8 cellular contexts compared by ENCODE assay signal in the genomic region with DNA sequence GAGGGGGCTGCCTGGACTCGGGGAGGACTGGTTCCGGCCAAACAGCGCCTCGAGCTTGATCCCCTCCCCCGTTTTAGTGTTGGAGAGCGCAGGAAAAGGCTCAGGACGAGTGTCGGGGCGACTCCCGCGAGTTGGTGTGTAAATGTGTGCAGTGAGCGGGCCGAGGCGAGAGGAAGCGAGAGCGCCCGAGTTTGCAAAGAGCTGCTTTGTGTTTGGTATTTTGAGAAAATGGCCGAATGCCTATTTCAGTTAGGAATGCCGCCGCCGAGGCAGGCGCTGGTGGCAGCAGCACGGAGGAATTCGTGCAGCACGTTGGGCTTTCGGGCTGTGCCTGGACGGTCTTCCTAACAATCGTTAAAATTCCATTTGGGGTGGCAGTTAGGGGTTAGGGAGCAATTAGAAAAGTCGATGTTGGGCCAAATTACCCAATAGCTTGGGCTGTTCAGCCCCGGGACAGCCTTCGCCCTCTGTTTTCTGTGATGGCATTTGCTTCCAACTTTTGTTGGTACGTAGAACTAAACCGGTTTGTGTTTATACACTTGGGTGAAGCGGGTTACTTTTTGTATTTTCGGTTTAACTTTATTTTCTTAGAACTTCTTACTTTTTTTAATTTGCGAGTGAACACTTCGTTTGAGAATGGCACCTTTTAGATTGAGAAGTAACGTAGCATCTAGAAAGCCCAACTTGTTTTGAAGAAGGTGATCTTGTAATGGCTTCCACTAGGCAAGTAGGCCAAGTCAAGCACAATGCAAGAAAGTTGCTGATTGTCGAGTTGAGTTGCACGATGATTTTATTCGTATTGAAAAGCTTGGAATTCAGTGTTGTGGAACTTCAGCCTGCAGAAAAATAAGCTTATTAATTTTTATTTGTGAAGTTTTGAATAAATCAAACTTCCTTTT. TPM values are rescaled to one million over a fixed set of nuclear protein-coding genes. Genes with fewer than 3 reads are reported as not detected.
DNase-seq lines count a peak whose midpoint lies in the region; FAIRE-seq and TF ChIP-seq lines count a peak whose summit lies in the region.

No MANE protein-coding gene starts in this region.

- no peak for TF ChIP-seq RAD21 in H1 (IDR thresholded peaks at IDR 0.05 in 1 of 2, conservative IDR thresholded peaks at IDR 0.05 in 1 of 2; ENCODE audit: low read depth in 2 of 2, low read length in 2 of 2)

- H3K79me1 ChIP-seq in H9 (ENCODE audit: insufficient read depth, low read depth, low read length, poor library complexity, severe bottlenecking), result no peaks in the 10 kb centered on the region
- peaks cover 8% of the 10 kb centered on the region; the same call in 1 of the 2 replicates for H3K79me1 ChIP-seq in H1 (ENCODE audit: low read depth, low read length)

- no peak for FAIRE-seq in H1 (lab: Jason Lieb, UNC)

- peak overlapping the region; percentile 89 for H3K9ac ChIP-seq in H9 (ENCODE audit: extremely low read depth, insufficient read length, low read length)
- peak overlapping the region; percentile 87 to 93 (median 88) for H3K9ac ChIP-seq in H1 (replicated peaks in 1 of 4; ENCODE audit: extremely low read depth in 1 of 4, low read depth in 3 of 4, low read length in 3 of 4)

- peaks cover 14 to 31% (median 19%) of the 10 kb centered on the region in 3 experiments for H3K36me3 Mint-ChIP-seq in H9 (ENCODE audit: insufficient read depth in 1 of 3, low read depth in 3 of 3)

- H3K27me3 ChIP-seq in H9 (ENCODE audit: insufficient read depth, low read length), result no peaks in the 10 kb centered on the region; the same call in 1 of the 2 replicates
- H3K27me3 ChIP-seq in H1 (replicated peaks in 1 of 4; ENCODE audit: control insufficient read depth in 3 of 4, extremely low read depth in 1 of 4, insufficient read depth in 3 of 4, low read length in 3 of 4), result peaks cover 0 to 6% (median under 1%) of the 10 kb centered on the region in 4 experiments; a peak in 3 of 7 replicates

- no peaks in the 10 kb centered on the region for H3K9me3 ChIP-seq in H9 (ENCODE audit: control insufficient read depth, low read depth, low read length)
- no peaks in the 10 kb centered on the region for H3K9me3 ChIP-seq in H1 (ENCODE audit: insufficient read depth in 2 of 2, low read depth in 1 of 2, low read length in 1 of 2)

- H3K79me2 ChIP-seq in H9 (ENCODE audit: insufficient read depth, low read length) (peaks cover 17% of the 10 kb centered on the region; the same call in 1 of the 2 replicates), H1 (ENCODE audit: control insufficient read depth in 1 of 2, insufficient read depth in 2 of 2, low read length in 2 of 2) (peaks cover 15 to 53% of the 10 kb centered on the region in 2 experiments; a peak in 3 of 4 replicates)

- H3K36me3 ChIP-seq in H1 (ENCODE audit: control insufficient read depth in 2 of 4, insufficient read depth in 4 of 4, low read length in 3 of 4), result peaks cover 4 to 23% (median 4%) of the 10 kb centered on the region in 4 experiments; a peak in 2 of 8 replicates

- H3K4ac ChIP-seq in H9 (ENCODE audit: low read depth, low read length) (no peak overlapping the region; the same call in 1 of the 2 replicates), H1 (replicated peaks; ENCODE audit: insufficient read length, low read depth, low read length) (peak overlapping the region; percentile 94)

- H4K20me1 ChIP-seq in H9 (ENCODE audit: control insufficient read depth, insufficient read depth, insufficient read length), result no peaks in the 10 kb centered on the region
- peaks cover 0 to 3% of the 10 kb centered on the region in 2 experiments for H4K20me1 ChIP-seq in H1 (replicated peaks in 1 of 2; ENCODE audit: control insufficient read depth in 1 of 2, insufficient read depth in 2 of 2, low read length in 2 of 2)

- H3K27me3 Mint-ChIP-seq in H9 (ENCODE audit: low read depth), result peaks cover 26% of the 10 kb centered on the region

- POLR2A ChIA-PET in H1 (lab: Charles Lee; ENCODE audit: partially characterized antibody), result interaction anchor here (0.6 to 4.3 kb wide), 23 partner anchors 8 to 470 kb away, joined by 3 to 55 read pairs (median 4); partner anchors contain the start of genes NOA1, POLR2B and SPINK2

- TF ChIP-seq POLR2A in H1 (IDR thresholded peaks at IDR 0.05; ENCODE audit: control extremely low read depth in 1 of 2, low read depth in 2 of 2, low read length in 2 of 2), result peak in 1 of 2 experiments; percentile 54; a peak in 2 of 3 replicates

- H3T11ph ChIP-seq in H9 (ENCODE audit: low read length), result no peak overlapping the region

- H4K8ac ChIP-seq in H9 (replicated peaks; ENCODE audit: insufficient read length, low read depth, low read length) (no peak overlapping the region), H1 (ENCODE audit: extremely low read depth, insufficient read depth, low read length) (peak overlapping the region; percentile 96; the same call in 1 of the 2 replicates)

- H2AK5ac ChIP-seq in H9 (ENCODE audit: insufficient read length, low read length) (no peak overlapping the region), H1 (ENCODE audit: low read depth, low read length) (no peak overlapping the region)

- H2AFZ ChIP-seq in H9 (ENCODE audit: low read length) (no peak overlapping the region), H1 (ENCODE audit: low read length) (no peak overlapping the region)

- peak overlapping the region; percentile 28 for H3K27ac ChIP-seq in H9 (ENCODE audit: insufficient read length, low read depth, low read length)
- peak overlapping the region; percentile 88 for H3K27ac ChIP-seq in H1 (ENCODE audit: low read depth, low read length)

- peak overlapping the region; percentile 93 for H3K14ac ChIP-seq in H9 (ENCODE audit: insufficient read depth, low read length)
- H3K14ac ChIP-seq in H1 (ENCODE audit: insufficient read length), result no peak overlapping the region

- H2BK5ac ChIP-seq in H9 (ENCODE audit: insufficient read length, low read length) (no peak overlapping the region), H1 (ENCODE audit: low read depth, low read length) (peak overlapping the region; percentile 96)

- H2BK120ac ChIP-seq in H9 (ENCODE audit: low read depth, low read length, poor library complexity, severe bottlenecking), result peak overlapping the region; percentile 82
- no peak overlapping the region for H2BK120ac ChIP-seq in H1 (replicated peaks; ENCODE audit: low read depth, low read length)

- no peak for TF ChIP-seq EP300 in H1 (IDR thresholded peaks at IDR 0.05; ENCODE audit: borderline replicate concordance in 1 of 2, low read depth in 2 of 2, low read length in 2 of 2)

- peaks cover 6% of the 10 kb centered on the region; the same call in 1 of the 2 replicates for H3K4me1 ChIP-seq in H9 (ENCODE audit: insufficient read depth, low read length)
- H3K4me1 ChIP-seq in H1 (replicated peaks in 1 of 4; ENCODE audit: control insufficient read depth in 3 of 4, insufficient read depth in 4 of 4, low read length in 3 of 4), result peaks cover 8 to 18% (median 14%) of the 10 kb centered on the region in 4 experiments; a peak in 5 of 7 replicates

- WGBS in H9 (ENCODE audit: extremely low coverage, insufficient read length, low lambda C conversion rate), result no CpG with 5 or more reads among the region's 41 CpGs
- 5% methylated on average over 38 of the region's 41 CpGs; no CpG with 5 or more reads in 1 of the 2 experiments for WGBS in H1 (ENCODE audit: extremely low coverage in 1 of 2, insufficient coverage in 1 of 2, insufficient read length in 1 of 2, insufficient replicate concordance in 2 of 2, low coverage in 1 of 2, low lambda C conversion rate in 2 of 2, missing lambda C conversion rate in 1 of 2), 2 experiments

- peak overlapping the region; percentile 95 to 99 (median 99) for H3K27ac Mint-ChIP-seq in H9

- no peak for TF ChIP-seq CTCF in H9 (conservative IDR thresholded peaks at IDR 0.05)
- TF ChIP-seq CTCF in H1 (IDR thresholded peaks at IDR 0.05; ENCODE audit: control extremely low read depth in 1 of 3, insufficient read depth in 1 of 3, low read depth in 1 of 3, low read length in 3 of 3), result no peak

- H3K4me1 Mint-ChIP-seq in H9, result peaks cover 33 to 47% of the 10 kb centered on the region in 2 experiments

- peak overlapping the region; percentile 89 for H3K18ac ChIP-seq in H9 (ENCODE audit: insufficient read length, low read depth, low read length)
- peak overlapping the region; percentile 97 for H3K18ac ChIP-seq in H1 (ENCODE audit: extremely low read depth, low read length)

- H3K4me2 ChIP-seq in H9 (ENCODE audit: insufficient read depth, insufficient read length, low read length) (peak overlapping the region; percentile 88), H1 (ENCODE audit: insufficient read depth in 1 of 2, low read depth in 2 of 2, low read length in 2 of 2) (peak overlapping the region; percentile 79 to 90)

- H2BK15ac ChIP-seq in H9 (ENCODE audit: low read depth, low read length), result no peak overlapping the region
- no peak overlapping the region for H2BK15ac ChIP-seq in H1 (ENCODE audit: low read length)

- peak; percentile 13 for DNase-seq in NCI-H748 (lab: John Stamatoyannopoulos, UW; ENCODE audit: unreplicated experiment)
- DNase-seq in NCI-H748 treated with DMSO at 0.1 percent for 48 hours (lab: John Stamatoyannopoulos, UW), result no peak
- DNase-seq in H9, result peak; percentile 46
- DNase-seq in LHCN-M2 (ENCODE audit: low read depth), result peak; percentile 54
- DNase-seq in activated CD4-positive, alpha-beta T cell treated with anti-CD3 and anti-CD28 coated beads for 1 hour, result peak; percentile 38
- DNase-seq in H1 (ENCODE audit: low read depth in 1 of 2, low spot score in 2 of 2), result peak in 1 of 2 experiments; percentile 66
- peak; percentile 58 to 61 for DNase-seq in lung microvascular endothelial cell (ENCODE audit: low read depth in 2 of 2)
- peak; percentile 54 for DNase-seq in stimulated activated naive CD4-positive, alpha-beta T cell treated with Interleukin-2 at 50 U/mL for 16 hours (lab: John Stamatoyannopoulos, UW)

- CTCF ChIA-PET in H1 (lab: Charles Lee; ENCODE audit: partially characterized antibody), result interaction anchor here (1.0 to 1.2 kb wide), 2 partner anchors 13 to 51 kb away, joined by 3 read pairs; no protein-coding TSS in a partner anchor

- H2BK12ac ChIP-seq in H9 (ENCODE audit: insufficient read length, low read depth, low read length) (no peak overlapping the region), H1 (ENCODE audit: low read depth, low read length) (peak overlapping the region; percentile 39; the same call in 1 of the 2 replicates)

- H3K4me3 Mint-ChIP-seq in H9, result peak overlapping the region; percentile 97 to 99

- H3K9me3 Mint-ChIP-seq in H9, result peaks cover 0 to 2% of the 10 kb centered on the region in 2 experiments; a peak in 2 of 5 replicates

- H3K23me2 ChIP-seq in H9 (ENCODE audit: insufficient read length, low read depth, low read length, poor library complexity, severe bottlenecking) (peaks cover 16% of the 10 kb centered on the region), H1 (ENCODE audit: low read depth, low read length) (peaks cover 8% of the 10 kb centered on the region; the same call in 1 of the 2 replicates)

- H3K23ac ChIP-seq in H9 (ENCODE audit: insufficient read length, low read depth, low read length) (no peak overlapping the region), H1 (ENCODE audit: insufficient read length) (no peak overlapping the region)

- no peak overlapping the region for H3K56ac ChIP-seq in H9 (ENCODE audit: insufficient read length, low read depth, low read length)
- peak overlapping the region; percentile 96 for H3K56ac ChIP-seq in H1 (replicated peaks; ENCODE audit: insufficient read length, low read depth, low read length)

- H4K91ac ChIP-seq in H9 (ENCODE audit: insufficient read length, low read depth, low read length) (no peak overlapping the region), H1 (replicated peaks; ENCODE audit: insufficient read length, low read length) (peak overlapping the region; percentile 89)

- H3K4me3 ChIP-seq in H1 (ENCODE audit: extremely low read depth in 1 of 4, insufficient read depth in 2 of 4, low read depth in 3 of 4, low read length in 4 of 4), result peak overlapping the region; percentile 68 to 86 (median 73)

- no peak overlapping the region for H4K5ac ChIP-seq in H9 (ENCODE audit: insufficient read length, low read depth, low read length)
- H4K5ac ChIP-seq in H1 (ENCODE audit: insufficient read length, low read depth, low read length), result peak overlapping the region; percentile 44

- H2BK20ac ChIP-seq in H9 (ENCODE audit: low read depth, low read length, poor library complexity, severe bottlenecking) (no peak overlapping the region), H1 (ENCODE audit: low read length) (no peak overlapping the region)

RNA-seq across cellular contexts. Expression of gene REST, which starts 1.6 kb away (rescaled TPM):
- 98.1 and 98.7 TPM in 2 replicates for total RNA-seq in H9 (2021)
- total RNA-seq in LHCN-M2 (2014; rRNA removed), result 28.0 and 34.4 TPM in 2 replicates
- 5.6 TPM for polyA plus RNA-seq in LHCN-M2 (2012)
- total RNA-seq in H1 (2021; fragmentation: NEBNext Ultra II Directional; extraction: Animal tissue kit (Norgen Biotek cat#: 25700)), result 66.3 and 70.2 TPM in 2 replicates
- 6.9 and 10.2 TPM in 2 replicates for polyA plus RNA-seq in H1 (2011; rRNA removed)
- polyA plus RNA-seq in H1 (2011; cell fraction: cytosol; rRNA removed), result 13.5 TPM
- polyA plus RNA-seq in H1 (2011; cell fraction: nucleus; rRNA removed), result 18.2 TPM
- 15.9 to 29.4 TPM (median 20.1 TPM) in 4 replicates for polyA plus RNA-seq in H1 (2012, experiment 1 of 2)
- 1.0 TPM for polyA plus RNA-seq in H1 (2012, experiment 2 of 2)
- polyA plus RNA-seq in H1 (2013, experiment 1 of 2), result 22.9 TPM
- 21.2 TPM for polyA plus RNA-seq in H1 (2013, experiment 2 of 2)
- polyA minus RNA-seq in H1 (2011; rRNA and poly(A)+ RNA removed), result 87.8 and 89.2 TPM in 2 replicates
- polyA minus RNA-seq in H1 (2011; cell fraction: cytosol; rRNA and poly(A)+ RNA removed), result 41.2 TPM
- 63.9 TPM for polyA minus RNA-seq in H1 (2011; cell fraction: nucleus; rRNA and poly(A)+ RNA removed)
- total RNA-seq in lung microvascular endothelial cell, result 22.7 and 25.0 TPM in 2 replicates
